ENCODE assay signal across 21 cellular contexts in genomic region chr4:28117067-28117756, GRCh38.
DNase-seq lines count a peak whose midpoint lies in the region; ATAC-seq and TF ChIP-seq lines count a peak whose summit lies in the region.
"Had no signal": no experiment of that assay in that cellular context is flagged by ENCODE, and none has a peak within 500 bp of the region (broad histone marks: within the 10 kb centered on the region; RNA-seq: fewer than 3 reads in every experiment).

No MANE protein-coding gene starts in this region.

- no peaks in the 10 kb centered on the region for H3K4me1 Mint-ChIP-seq in glutamatergic neuron (ENCODE audit: low read depth, unreplicated experiment)

- H3K4me3 ChIP-seq in MM.1S (ENCODE audit: low read length): no peak overlapping the region
- no peak overlapping the region for H3K4me3 ChIP-seq in osteoblast (ENCODE audit: insufficient read depth, low read length)
- H3K4me3 ChIP-seq: A549, SK-N-MC had no signal

- H3K27me3 ChIP-seq in MM.1S (replicated peaks; ENCODE audit: insufficient read depth, low read length) (no peaks in the 10 kb centered on the region), osteoblast (ENCODE audit: insufficient read depth, low read length) (no peaks in the 10 kb centered on the region)

- H3K27ac Mint-ChIP-seq in glutamatergic neuron (ENCODE audit: unreplicated experiment): no peak overlapping the region
- no peak overlapping the region for H3K27ac Mint-ChIP-seq in activated naive CD4-positive, alpha-beta T cell treated with anti-CD3 and anti-CD28 coated beads, Interleukin-2, amount 50 U/mL, for 72 hours

- H3K4me2 ChIP-seq in MM.1S (ENCODE audit: low read depth, low read length): no peak overlapping the region
- no peak overlapping the region for H3K4me2 ChIP-seq in osteoblast (ENCODE audit: insufficient read depth, low read length)
- H3K4me2 ChIP-seq: A549 had no signal

- peak overlapping the region; percentile 38; the same call in 1 of the 2 replicates for H2AFZ ChIP-seq in MM.1S (ENCODE audit: low read length)
- H2AFZ ChIP-seq in osteoblast (ENCODE audit: low read length): no peak overlapping the region

- H3K9me2 ChIP-seq in MM.1S (replicated peaks; ENCODE audit: insufficient read depth, low read length): no peaks in the 10 kb centered on the region

- H3K9me3 ChIP-seq in ES-I3 (ENCODE audit: control insufficient read depth, insufficient read depth, low read length) (no peaks in the 10 kb centered on the region), MM.1S (replicated peaks; ENCODE audit: insufficient read depth, low read length) (no peaks in the 10 kb centered on the region), osteoblast (ENCODE audit: low read depth, low read length) (no peaks in the 10 kb centered on the region)
- H3K9me3 ChIP-seq: A549 had no signal

- ATAC-seq in activated naive CD4-positive, alpha-beta T cell treated with anti-CD3 and anti-CD28 coated beads, Interleukin-2, amount 50 U/mL, for 72 hours: no peak
- ATAC-seq: A549 had no signal

- no peak for DNase-seq in MM.1S
- no peak for DNase-seq in glutamatergic neuron
- peak; percentile 18 for DNase-seq in osteoblast (ENCODE audit: insufficient read length, low spot score, missing footprints)
- DNase-seq in DMS114 treated with DMSO at 0.1 percent for 48 hours (lab: John Stamatoyannopoulos, UW; ENCODE audit: unreplicated experiment): no peak
- DNase-seq in NCI-H2227 treated with DMSO at 0.1 percent for 48 hours (lab: John Stamatoyannopoulos, UW): no peak
- no peak for DNase-seq in activated naive CD4-positive, alpha-beta T cell treated with anti-CD3 and anti-CD28 coated beads, Interleukin-2, amount 50 U/mL, for 72 hours (ENCODE audit: low spot score in 2 of 2)
- DNase-seq in DMS53 (lab: John Stamatoyannopoulos, UW): no peak
- DNase-seq: C1 segment of cervical spinal cord, DMS 273 treated with DMSO at 0.1 percent for 48 hours, EL, HCEC 1CT, KBM-7, NCI-H1417 treated with DMSO at 0.1 percent for 48 hours, NCI-H2171, NCI-H510A, NCI-H82, Right ventricle myocardium superior had no signal

- H3K27ac ChIP-seq in MM.1S (ENCODE audit: low read length) (peak overlapping the region; percentile 49; the same call in 1 of the 2 replicates), osteoblast (ENCODE audit: low read depth, low read length) (no peak overlapping the region)
- H3K27ac ChIP-seq: A549, HL-60, SK-N-MC had no signal

- H3K27me3 Mint-ChIP-seq in glutamatergic neuron (ENCODE audit: unreplicated experiment): peaks cover 3% of the 10 kb centered on the region

- H3K9ac ChIP-seq in ES-I3 (ENCODE audit: low read depth, low read length): peak overlapping the region; percentile 44; the same call in 1 of the 2 replicates
- no peak overlapping the region for H3K9ac ChIP-seq in MM.1S (ENCODE audit: low read length)

- H3K79me2 ChIP-seq in MM.1S (ENCODE audit: low read length) (no peaks in the 10 kb centered on the region), osteoblast (ENCODE audit: insufficient read depth, low read length) (no peaks in the 10 kb centered on the region)

- H3K36me3 ChIP-seq in ES-I3 (ENCODE audit: insufficient read depth, low read length) (no peaks in the 10 kb centered on the region), MM.1S (replicated peaks; ENCODE audit: insufficient read depth, low read length) (no peaks in the 10 kb centered on the region), osteoblast (ENCODE audit: insufficient read depth, low read length) (no peaks in the 10 kb centered on the region)

- peaks cover 8% of the 10 kb centered on the region for H3K36me3 Mint-ChIP-seq in glutamatergic neuron (ENCODE audit: unreplicated experiment)
- H3K36me3 Mint-ChIP-seq in activated naive CD4-positive, alpha-beta T cell treated with anti-CD3 and anti-CD28 coated beads, Interleukin-2, amount 50 U/mL, for 72 hours: peaks cover 13 to 19% of the 10 kb centered on the region in 2 donors

- no peak for TF ChIP-seq CTCF in MM.1S (IDR thresholded peaks at IDR 0.05; ENCODE audit: low read length)
- no peak for TF ChIP-seq CTCF in glutamatergic neuron (IDR thresholded peaks at IDR 0.05; ENCODE audit: partially characterized antibody, unreplicated experiment)
- no peak for TF ChIP-seq CTCF in osteoblast (IDR thresholded peaks at IDR 0.05; ENCODE audit: extremely low read depth, low read depth, low read length)

- peaks cover 5% of the 10 kb centered on the region for H3K9me3 Mint-ChIP-seq in glutamatergic neuron (ENCODE audit: unreplicated experiment)
- peaks cover 9 to 25% of the 10 kb centered on the region in 2 donors for H3K9me3 Mint-ChIP-seq in activated naive CD4-positive, alpha-beta T cell treated with anti-CD3 and anti-CD28 coated beads, Interleukin-2, amount 50 U/mL, for 72 hours

- H3K4me1 ChIP-seq in ES-I3 (ENCODE audit: insufficient read depth, low read length) (no peaks in the 10 kb centered on the region), MM.1S (ENCODE audit: low read length) (no peaks in the 10 kb centered on the region), osteoblast (ENCODE audit: insufficient read depth, low read length) (no peaks in the 10 kb centered on the region)
- H3K4me1 ChIP-seq: A549 had no signal

- peak overlapping the region; percentile 49 for H3K4me3 Mint-ChIP-seq in glutamatergic neuron (ENCODE audit: unreplicated experiment)

- H3F3A ChIP-seq in MM.1S (ENCODE audit: insufficient read depth, low read length): peaks cover 4% of the 10 kb centered on the region; the same call in 1 of the 2 replicates

- H4K20me1 ChIP-seq in MM.1S (ENCODE audit: insufficient read depth, low read length): no peaks in the 10 kb centered on the region
- no peaks in the 10 kb centered on the region for H4K20me1 ChIP-seq in osteoblast (ENCODE audit: insufficient read depth, low read length)
